In genomic region chr2:12032421-12032820, GRCh38 we compare ENCODE assay signal across 9 cellular contexts.
A peak's percentile ranks its signal among the peaks of the same experiment; 100 is the strongest.
DNase-seq lines count a peak whose midpoint lies in the region; ATAC-seq and TF ChIP-seq lines count a peak whose summit lies in the region.
"Had no signal": no experiment of that assay in that cellular context is flagged by ENCODE, and none has a peak within 500 bp of the region (broad histone marks: within the 10 kb centered on the region; RNA-seq: fewer than 3 reads in every experiment).

No MANE protein-coding gene starts in this region.

- no peak overlapping the region for H3K27ac Mint-ChIP-seq in glutamatergic neuron (ENCODE audit: unreplicated experiment)

- H3K36me3 ChIP-seq in GM06990 (ENCODE audit: control insufficient read depth, insufficient read depth, low read length) = no peaks in the 10 kb centered on the region

- peak; percentile 40 for TF ChIP-seq CTCF in GM06990 (IDR thresholded peaks at IDR 0.05; ENCODE audit: insufficient read depth, low read length, poor library complexity, severe bottlenecking)
- TF ChIP-seq CTCF in glutamatergic neuron (IDR thresholded peaks at IDR 0.05; ENCODE audit: partially characterized antibody, unreplicated experiment) = no peak

- DNase-seq in GM06990 (ENCODE audit: extremely low read depth, insufficient read length) (peak; percentile 70), astrocyte of the hippocampus (ENCODE audit: low read depth, low spot score) (peak; percentile 16), amygdala (lab: John Stamatoyannopoulos, UW) (no peak), glutamatergic neuron (no peak), SK-N-DZ (ENCODE audit: low spot score) (no peak), NCI-H446 (lab: John Stamatoyannopoulos, UW) (no peak)
- DNase-seq: DMS53 had no signal

- peaks cover 1% of the 10 kb centered on the region for H3K9me3 Mint-ChIP-seq in glutamatergic neuron (ENCODE audit: unreplicated experiment)

- H3K36me3 Mint-ChIP-seq in glutamatergic neuron (ENCODE audit: unreplicated experiment) = no peaks in the 10 kb centered on the region

- H3K27me3 Mint-ChIP-seq in glutamatergic neuron (ENCODE audit: unreplicated experiment) = no peaks in the 10 kb centered on the region

- ATAC-seq in GM19452 (IDR thresholded peaks at IDR 0.05; ENCODE audit: unreplicated experiment) = peak; percentile 82
- peak; percentile 80 for ATAC-seq in HG03066 (IDR thresholded peaks at IDR 0.05; ENCODE audit: low read depth, unreplicated experiment)

- no peak overlapping the region for H3K4me3 Mint-ChIP-seq in glutamatergic neuron (ENCODE audit: unreplicated experiment)

- H3K27me3 ChIP-seq in GM06990 (replicated peaks; ENCODE audit: control insufficient read depth, insufficient read depth, low read length) = no peaks in the 10 kb centered on the region

- H3K4me1 Mint-ChIP-seq in glutamatergic neuron (ENCODE audit: low read depth, unreplicated experiment) = no peaks in the 10 kb centered on the region

- H3K4me3 ChIP-seq in GM06990 (replicated peaks; ENCODE audit: low read depth, low read length) = no peak overlapping the region

Comparison
In these comparisons a context has a peak if more than half of its experiments do, and no peak if none do; other contexts are left out.
1. DNase-seq: peak in GM06990 (single experiment) and astrocyte of the hippocampus (single experiment); none in amygdala (0 of 56), glutamatergic neuron (single experiment), SK-N-DZ (single experiment) and NCI-H446 (0 of 2).